1 cellular context compared by ENCODE assay signal in genomic region chr15:53588773-53589172, GRCh38.
TF ChIP-seq lines count a peak whose summit lies in the region.

No MANE protein-coding gene starts in this region.

TF ChIP-seq in WTC11, 78 proteins besides CTCF, POLR2A, EP300 and RAD21 (continued from another document):
- TF ChIP-seq, protein P1, sequence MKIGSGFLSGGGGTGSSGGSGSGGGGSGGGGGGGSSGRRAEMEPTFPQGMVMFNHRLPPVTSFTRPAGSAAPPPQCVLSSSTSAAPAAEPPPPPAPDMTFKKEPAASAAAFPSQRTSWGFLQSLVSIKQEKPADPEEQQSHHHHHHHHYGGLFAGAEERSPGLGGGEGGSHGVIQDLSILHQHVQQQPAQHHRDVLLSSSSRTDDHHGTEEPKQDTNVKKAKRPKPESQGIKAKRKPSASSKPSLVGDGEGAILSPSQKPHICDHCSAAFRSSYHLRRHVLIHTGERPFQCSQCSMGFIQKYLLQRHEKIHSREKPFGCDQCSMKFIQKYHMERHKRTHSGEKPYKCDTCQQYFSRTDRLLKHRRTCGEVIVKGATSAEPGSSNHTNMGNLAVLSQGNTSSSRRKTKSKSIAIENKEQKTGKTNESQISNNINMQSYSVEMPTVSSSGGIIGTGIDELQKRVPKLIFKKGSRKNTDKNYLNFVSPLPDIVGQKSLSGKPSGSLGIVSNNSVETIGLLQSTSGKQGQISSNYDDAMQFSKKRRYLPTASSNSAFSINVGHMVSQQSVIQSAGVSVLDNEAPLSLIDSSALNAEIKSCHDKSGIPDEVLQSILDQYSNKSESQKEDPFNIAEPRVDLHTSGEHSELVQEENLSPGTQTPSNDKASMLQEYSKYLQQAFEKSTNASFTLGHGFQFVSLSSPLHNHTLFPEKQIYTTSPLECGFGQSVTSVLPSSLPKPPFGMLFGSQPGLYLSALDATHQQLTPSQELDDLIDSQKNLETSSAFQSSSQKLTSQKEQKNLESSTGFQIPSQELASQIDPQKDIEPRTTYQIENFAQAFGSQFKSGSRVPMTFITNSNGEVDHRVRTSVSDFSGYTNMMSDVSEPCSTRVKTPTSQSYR (CRISPR knock-in tag; IDR thresholded peaks at IDR 0.05): no peak
